In genomic region chr1:8851060-8851459, GRCh38 we compare ENCODE assay signal across 11 cellular contexts.
"Had no signal": no experiment of that assay in that cellular context is flagged by ENCODE, and none has a peak within 500 bp of the region (broad histone marks: within the 10 kb centered on the region; RNA-seq: fewer than 3 reads in every experiment).

No MANE protein-coding gene starts in this region.

- H3K4me3 ChIP-seq: GM23248, GM23338, HAP-1 had no signal

- H3K27ac ChIP-seq: GM23248 had no signal

- DNase-seq: GM23248, GOT3, H7, H9, HCEC 1CT, HFFc6 had no signal

- ATAC-seq: GM23338, HCT116 had no signal

- H2AFZ ChIP-seq: GM23248, GM23338 had no signal

- FAIRE-seq: H1, H54 had no signal

- H3K36me3 ChIP-seq: HAP-1 had no signal

- H3K4me2 ChIP-seq: GM23338 had no signal

- H3K9me3 ChIP-seq: HAP-1 had no signal

- H3K9ac ChIP-seq: GM23248 had no signal
